Comparison of ENCODE assay signal across 7 cellular contexts in genomic region chr20:16097788-16098187, GRCh38.
"Had no signal": no experiment of that assay in that cellular context is flagged by ENCODE, and none has a peak within 500 bp of the region (broad histone marks: within the 10 kb centered on the region; RNA-seq: fewer than 3 reads in every experiment).

No MANE protein-coding gene starts in this region.

- ATAC-seq: K562 had no signal

- DNase-seq: IMR-90, KBM-7, KG1 had no signal

- H3K4me3 ChIP-seq: K562 had no signal

- H3K4me3 Mint-ChIP-seq: IgD-negative memory B cell had no signal

- FAIRE-seq: HTR-8/SVneo, K562 had no signal

- H3K27ac Mint-ChIP-seq: IgD-negative memory B cell had no signal

- H3K27ac ChIP-seq: HL-60 had no signal

- H3K36me3 Mint-ChIP-seq: IgD-negative memory B cell had no signal
